13 cellular contexts compared by ENCODE assay signal in the genomic region with DNA sequence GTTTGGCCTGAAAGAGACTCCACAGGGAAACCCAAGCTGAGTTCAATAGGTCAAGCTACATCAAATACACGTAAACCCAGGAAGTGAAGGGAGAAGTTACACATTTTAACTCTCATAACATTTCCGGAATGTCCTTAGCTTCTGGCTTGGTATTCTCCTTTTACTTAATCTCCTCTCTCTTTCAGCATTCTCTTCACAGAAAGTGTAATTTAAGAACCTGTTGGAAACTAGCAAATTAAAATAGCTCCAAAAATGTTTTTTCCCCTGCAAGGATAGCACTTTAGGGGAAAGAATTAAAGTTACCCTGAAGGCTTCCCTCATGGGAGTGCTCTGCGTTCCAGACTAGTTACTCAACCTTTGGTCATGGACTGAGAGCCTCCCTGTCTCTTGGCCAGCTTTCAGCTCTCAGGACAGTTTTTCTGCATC.
A peak's percentile ranks its signal among the peaks of the same experiment; 100 is the strongest.
DNase-seq lines count a peak whose midpoint lies in the region; ATAC-seq and TF ChIP-seq lines count a peak whose summit lies in the region.
"Had no signal": no experiment of that assay in that cellular context is flagged by ENCODE, and none has a peak within 500 bp of the region (broad histone marks: within the 10 kb centered on the region; RNA-seq: fewer than 3 reads in every experiment).

No MANE protein-coding gene starts in this region.

- no peaks in the 10 kb centered on the region for H3K79me2 ChIP-seq in PC-3 (ENCODE audit: low read length)

- ATAC-seq in PC-3 = peak; percentile 97
- no peak for ATAC-seq in GM21447 (IDR thresholded peaks at IDR 0.05; ENCODE audit: unreplicated experiment)
- no peak for ATAC-seq in GM18909 (IDR thresholded peaks at IDR 0.05; ENCODE audit: poor library complexity, unreplicated experiment)
- no peak for ATAC-seq in HG02840 (IDR thresholded peaks at IDR 0.05; ENCODE audit: low FRiP score, unreplicated experiment)

- no peaks in the 10 kb centered on the region for H4K20me1 ChIP-seq in PC-3 (ENCODE audit: low read length)

- peak overlapping the region; percentile 68 for H3K4me2 ChIP-seq in PC-3 (ENCODE audit: low read length)

- intact Hi-C loops in PC-3 (cut with micrococcal nuclease) = no loop called here

- H2AFZ ChIP-seq in PC-3 (ENCODE audit: low read length) = peak overlapping the region; percentile 58

- H3K9me3 ChIP-seq in PC-3 (ENCODE audit: low read length) = no peaks in the 10 kb centered on the region
- H3K9me3 ChIP-seq: HAP-1 had no signal

- no TSS peak for BruUV-seq in PC-3 (replicated peaks; lab: Mats Ljungman, UMichigan)

- no peaks in the 10 kb centered on the region for H3K36me3 ChIP-seq in PC-3 (ENCODE audit: low read depth, low read length)
- H3K36me3 ChIP-seq: HAP-1 had no signal

- CTCF ChIA-PET in PC-3 (lab: Charles Lee) = no interaction called here

- no peak for TF ChIP-seq CTCF in AG09319 (IDR thresholded peaks at IDR 0.05; ENCODE audit: low read depth, low read length)
- no peak for TF ChIP-seq CTCF in PC-3 (conservative IDR thresholded peaks at IDR 0.05; ENCODE audit: low read depth, low read length)
- no peak for TF ChIP-seq CTCF in epithelial cell of proximal tubule (conservative IDR thresholded peaks at IDR 0.05; ENCODE audit: low read depth, low read length)

- peak overlapping the region; percentile 23; the same call in 1 of the 2 replicates for H3K4me3 ChIP-seq in PC-3 (ENCODE audit: low read length)
- no peak overlapping the region for H3K4me3 ChIP-seq in epithelial cell of proximal tubule (ENCODE audit: low read depth, low read length)
- H3K4me3 ChIP-seq: HAP-1 had no signal

- peak overlapping the region; percentile 93 for H3K27ac ChIP-seq in PC-3 (ENCODE audit: low read length)

- H3K9ac ChIP-seq in PC-3 (ENCODE audit: low read length) = peak overlapping the region; percentile 58

- H3K9me2 ChIP-seq in PC-3 (replicated peaks; ENCODE audit: low read length) = no peaks in the 10 kb centered on the region

- DNase-seq in AG09319 (ENCODE audit: extremely low read depth, low read depth) (peak; percentile 67), PC-3 (peak; percentile 93), epithelial cell of proximal tubule (ENCODE audit: low read depth) (peak; percentile 73), mucosa of gallbladder (ENCODE audit: low spot score) (peak; percentile 12)
- DNase-seq in stimulated activated naive CD4-positive, alpha-beta T cell (lab: John Stamatoyannopoulos, UW) = no peak
- DNase-seq: activated CD4-positive, CD25-positive, alpha-beta regulatory T cell treated with anti-CD3 and anti-CD28 coated beads, Interleukin-2, amount 50 U/mL, for 72 hours; activated naive CD8-positive, alpha-beta T cell treated with anti-CD3 and anti-CD28 coated beads, Interleukin-2, amount 10 ng/mL, durations not matched to agents 7 days and 5 days; CD4-positive, alpha-beta T cell; NCI-H524 treated with DMSO at 0.1 percent for 48 hours had no signal

- peaks cover 8% of the 10 kb centered on the region for H3F3A ChIP-seq in PC-3 (ENCODE audit: low read length, unreplicated experiment)

- no peaks in the 10 kb centered on the region for H3K27me3 ChIP-seq in PC-3 (ENCODE audit: low read length)

- peaks cover 38% of the 10 kb centered on the region for H3K4me1 ChIP-seq in PC-3 (ENCODE audit: insufficient read depth, low read length)
- H3K4me1 ChIP-seq: HAP-1 had no signal

- POLR2A ChIA-PET in PC-3 (lab: Charles Lee; ENCODE audit: unreplicated experiment) = interaction anchor here (0.6 to 1.2 kb wide), 2 partner anchors 98 to 708 kb away, joined by 3 to 5 read pairs; no protein-coding TSS in a partner anchor

Comparison
In these comparisons a context has a peak if more than half of its experiments do, and no peak if none do; other contexts are left out.
1. DNase-seq: peak in AG09319 (single experiment), PC-3 (single experiment), epithelial cell of proximal tubule (single experiment) and mucosa of gallbladder (single experiment); none in stimulated activated naive CD4-positive, alpha-beta T cell (0 of 6).